In genomic region chr3:45994661-45995369, GRCh38 we compare ENCODE assay signal across 8 cellular contexts. TPM values are rescaled to one million over a fixed set of nuclear protein-coding genes. Genes with fewer than 3 reads are reported as not detected.
DNase-seq lines count a peak whose midpoint lies in the region; ATAC-seq and TF ChIP-seq lines count a peak whose summit lies in the region.

No MANE protein-coding gene starts in this region.

- WGBS in right lobe of liver (ENCODE audit: insufficient coverage, low coverage, low lambda C conversion rate, missing lambda C conversion rate), result 0% methylated on average over 18 of the region's 20 CpGs

- H3K36me3 Mint-ChIP-seq in T-helper 17 cell (ENCODE audit: low read depth), result no peaks in the 10 kb centered on the region
- H3K36me3 Mint-ChIP-seq in central memory CD8-positive, alpha-beta T cell (ENCODE audit: insufficient read depth), result peaks cover 2% of the 10 kb centered on the region

- H3K4me3 ChIP-seq in right lobe of liver, result peak overlapping the region; percentile 78 to 95 (median 95)

- H3K9me3 Mint-ChIP-seq in central memory CD8-positive, alpha-beta T cell, result no peaks in the 10 kb centered on the region

- TF ChIP-seq CTCF in right lobe of liver (IDR thresholded peaks at IDR 0.05), result no peak

- peaks cover 45% of the 10 kb centered on the region for H3K4me1 Mint-ChIP-seq in T-helper 17 cell
- peaks cover 46% of the 10 kb centered on the region for H3K4me1 Mint-ChIP-seq in central memory CD8-positive, alpha-beta T cell

- peak overlapping the region; percentile 79 for H3K27ac Mint-ChIP-seq in T-helper 17 cell
- H3K27ac Mint-ChIP-seq in central memory CD8-positive, alpha-beta T cell (ENCODE audit: low read depth), result peak overlapping the region; percentile 70

- peak overlapping the region; percentile 87 to 97 (median 97) for H3K27ac ChIP-seq in right lobe of liver

- peaks cover 0 to 38% (median 15%) of the 10 kb centered on the region in 4 donors for H3K4me1 ChIP-seq in right lobe of liver

- H3K27me3 Mint-ChIP-seq in T-helper 17 cell, result no peaks in the 10 kb centered on the region
- no peaks in the 10 kb centered on the region for H3K27me3 Mint-ChIP-seq in central memory CD8-positive, alpha-beta T cell

- H3K36me3 ChIP-seq in right lobe of liver, result no peaks in the 10 kb centered on the region

- no peaks in the 10 kb centered on the region for H3K27me3 ChIP-seq in right lobe of liver

- H3K4me3 Mint-ChIP-seq in T-helper 17 cell, result peak overlapping the region; percentile 88
- H3K4me3 Mint-ChIP-seq in central memory CD8-positive, alpha-beta T cell, result peak overlapping the region; percentile 80

- ATAC-seq in HG03280 (IDR thresholded peaks at IDR 0.05; ENCODE audit: unreplicated experiment) (peak; percentile 11), T-helper 17 cell (peak; percentile 24), right lobe of liver (peak; percentile 45 to 57 (median 52))
- peak; percentile 76 for ATAC-seq in central memory CD8-positive, alpha-beta T cell (replicated peaks; ENCODE audit: extremely low read depth, poor library complexity, severe bottlenecking)

- no peak for TF ChIP-seq POLR2A in right lobe of liver (IDR thresholded peaks at IDR 0.05)

- intact Hi-C loops in right lobe of liver (cut with DNase I), result no loop called here

- H3K9me3 ChIP-seq in T-helper 17 cell (ENCODE audit: control insufficient read depth, low read length, poor library complexity, severe bottlenecking) (no peaks in the 10 kb centered on the region), right lobe of liver (no peaks in the 10 kb centered on the region)

- peak; percentile 63 for DNase-seq in stimulated activated naive CD4-positive, alpha-beta T cell treated with Interleukin-2 at 50 U/mL for 16 hours (lab: John Stamatoyannopoulos, UW)
- DNase-seq in stimulated activated naive CD4-positive, alpha-beta T cell (lab: John Stamatoyannopoulos, UW), result no peak
- DNase-seq in T-helper 17 cell (peak in 2 of 3 donors; percentile 19 to 27), right lobe of liver (peak in 2 of 3 donors; percentile 39 to 51), GF-D8 (lab: John Stamatoyannopoulos, UW) (no peak)
- peak; percentile 28 to 62 for DNase-seq in central memory CD8-positive, alpha-beta T cell (ENCODE audit: low spot score in 2 of 2)
- peak; percentile 36 to 48 for DNase-seq in stimulated activated CD8-positive, alpha-beta memory T cell treated with anti-CD3 and anti-CD28 coated beads, Interleukin-15, amount 100 ng/mL, for 4 hours (ENCODE audit: low read depth in 2 of 2)

RNA-seq across cellular contexts. Expression of gene FYCO1, which starts 0.8 kb away (rescaled TPM):
- total RNA-seq in T-helper 17 cell (10 to 100 TPM; 27.3 to 32.6 TPM), right lobe of liver (10 to 100 TPM; 16.0 to 22.0 (median 21.0) TPM)

RNA-seq across cellular contexts. Expression of gene XCR1, which starts 32.5 kb away (rescaled TPM):
- total RNA-seq in T-helper 17 cell, result under 1 TPM in 1 of 2 donors, not detected in 1; 0.08 TPM
- under 1 TPM in 3 of 6 experiments, not detected in 3; 0.02 to 0.06 (median 0.04) TPM for total RNA-seq in right lobe of liver

RNA-seq across cellular contexts. Expression of gene CXCR6, which starts 51.6 kb away (rescaled TPM):
- total RNA-seq in T-helper 17 cell (1 to 10 TPM; 2.0 to 4.4 TPM), right lobe of liver (1 to 10 TPM in 2 of 6 experiments, under 1 TPM in 3, not detected in 1; 0.37 to 1.4 (median 0.76) TPM)

Comparison
In these comparisons a context has a peak if more than half of its experiments do, and no peak if none do; other contexts are left out.
1. DNase-seq: peak in stimulated activated naive CD4-positive, alpha-beta T cell treated with Interleukin-2 at 50 U/mL for 16 hours (single experiment), T-helper 17 cell (2 of 3), central memory CD8-positive, alpha-beta T cell (2 of 2), right lobe of liver (2 of 3) and stimulated activated CD8-positive, alpha-beta memory T cell treated with anti-CD3 and anti-CD28 coated beads, Interleukin-15, amount 100 ng/mL, for 4 hours (2 of 2); none in stimulated activated naive CD4-positive, alpha-beta T cell (0 of 6) and GF-D8 (single experiment).
2. ATAC-seq: peak in every context shown above with its lines; median percentile 76 in central memory CD8-positive, alpha-beta T cell; 52 in right lobe of liver; 24 in T-helper 17 cell; 11 in HG03280.